8 cellular contexts compared by ENCODE assay signal in genomic region chr13:66618702-66619101, GRCh38.
A peak's percentile ranks its signal among the peaks of the same experiment; 100 is the strongest.
DNase-seq lines count a peak whose midpoint lies in the region; ATAC-seq and TF ChIP-seq lines count a peak whose summit lies in the region.

No MANE protein-coding gene starts in this region.

- POLR2A ChIA-PET in PC-3 (lab: Charles Lee; ENCODE audit: unreplicated experiment), result interaction anchor here (0.6 kb wide), 1 partner anchor 112 kb away, joined by 6 read pairs; no protein-coding TSS in a partner anchor
- POLR2A ChIA-PET in activated CD4-positive, alpha-beta T cell treated with anti-CD3 and anti-CD28 coated beads for 36 hours (lab: Charles Lee), result no interaction called here

- peaks cover 10% of the 10 kb centered on the region for H3K9me3 Mint-ChIP-seq in GM23338
- peaks cover 2% of the 10 kb centered on the region for H3K9me3 Mint-ChIP-seq in activated CD4-positive, alpha-beta T cell treated with anti-CD3 and anti-CD28 coated beads for 36 hours (ENCODE audit: low read depth)

- no peaks in the 10 kb centered on the region for H3K4me1 Mint-ChIP-seq in GM23338
- H3K4me1 Mint-ChIP-seq in activated CD4-positive, alpha-beta T cell treated with anti-CD3 and anti-CD28 coated beads for 36 hours, result no peaks in the 10 kb centered on the region

- H4K20me1 ChIP-seq in GM23338 (replicated peaks; ENCODE audit: insufficient read depth) (no peaks in the 10 kb centered on the region), PC-3 (ENCODE audit: low read length) (no peaks in the 10 kb centered on the region)

- H3K79me2 ChIP-seq in GM23338 (replicated peaks; ENCODE audit: insufficient read depth) (no peaks in the 10 kb centered on the region), PC-3 (ENCODE audit: low read length) (no peaks in the 10 kb centered on the region)

- peak; percentile 43 for DNase-seq in AG08395 (ENCODE audit: low spot score)
- peak; percentile 55 for DNase-seq in GM23338 (ENCODE audit: low spot score)
- DNase-seq in PC-3, result peak; percentile 50
- DNase-seq in glomerular endothelial cell (ENCODE audit: extremely low read depth, low read depth, low spot score), result peak; percentile 42
- DNase-seq in NCI-H524 treated with DMSO at 0.1 percent for 48 hours (lab: John Stamatoyannopoulos, UW), result no peak
- no peak for DNase-seq in activated CD4-positive, alpha-beta T cell treated with anti-CD3 and anti-CD28 coated beads for 36 hours
- DNase-seq in NCI-H187 treated with DMSO at 0.1 percent for 48 hours (lab: John Stamatoyannopoulos, UW), result no peak

- TF ChIP-seq CTCF in GM23338 (conservative IDR thresholded peaks at IDR 0.05; ENCODE audit: low read depth in 2 of 2), result no peak; a peak in 2 of 4 replicates
- TF ChIP-seq CTCF in PC-3 (conservative IDR thresholded peaks at IDR 0.05; ENCODE audit: low read depth, low read length), result peak; percentile 46

- no peaks in the 10 kb centered on the region for H3K9me2 ChIP-seq in GM23338 (ENCODE audit: insufficient read depth)
- no peaks in the 10 kb centered on the region for H3K9me2 ChIP-seq in PC-3 (replicated peaks; ENCODE audit: low read length)

- no TSS peak for BruUV-seq in PC-3 (replicated peaks; lab: Mats Ljungman, UMichigan)

- H3K36me3 Mint-ChIP-seq in GM23338 (ENCODE audit: low read depth), result peaks cover 17% of the 10 kb centered on the region
- no peaks in the 10 kb centered on the region for H3K36me3 Mint-ChIP-seq in activated CD4-positive, alpha-beta T cell treated with anti-CD3 and anti-CD28 coated beads for 36 hours (ENCODE audit: low read depth)

- intact Hi-C loops in PC-3 (cut with micrococcal nuclease), result loop anchor here (5.0 kb wide), 2 partner anchors 69 to 604 kb away; no protein-coding TSS in a partner anchor
- intact Hi-C loops in activated CD4-positive, alpha-beta T cell treated with anti-CD3 and anti-CD28 coated beads for 36 hours (cut with DNase I, micrococcal nuclease), result loop anchor here in 1 of 2 experiments (5.0 kb wide), 1 partner anchor 604 kb away; no protein-coding TSS in a partner anchor

- H3F3A ChIP-seq in GM23338 (replicated peaks; ENCODE audit: low read depth) (no peaks in the 10 kb centered on the region), PC-3 (ENCODE audit: low read length, unreplicated experiment) (no peaks in the 10 kb centered on the region)

- H3K27ac ChIP-seq in GM23338 (ENCODE audit: low read depth), result no peak overlapping the region
- no peak overlapping the region for H3K27ac ChIP-seq in PC-3 (ENCODE audit: low read length)

- ATAC-seq in GM23338 (no peak), PC-3 (peak; percentile 73), HG02610 (IDR thresholded peaks at IDR 0.05; ENCODE audit: unreplicated experiment) (no peak)
- no peak for ATAC-seq in activated CD4-positive, alpha-beta T cell treated with anti-CD3 and anti-CD28 coated beads for 36 hours

- H3K4me2 ChIP-seq in GM23338, result no peak overlapping the region
- H3K4me2 ChIP-seq in PC-3 (ENCODE audit: low read length), result no peak overlapping the region

- no peak overlapping the region for H3K4me3 Mint-ChIP-seq in GM23338
- H3K4me3 Mint-ChIP-seq in activated CD4-positive, alpha-beta T cell treated with anti-CD3 and anti-CD28 coated beads for 36 hours, result no peak overlapping the region

- no peaks in the 10 kb centered on the region for H3K4me1 ChIP-seq in GM23338 (ENCODE audit: insufficient read depth)
- no peaks in the 10 kb centered on the region for H3K4me1 ChIP-seq in PC-3 (ENCODE audit: insufficient read depth, low read length)

- H3K4me3 ChIP-seq in GM23338 (no peak overlapping the region), PC-3 (ENCODE audit: low read length) (no peak overlapping the region)

- H3K9me3 ChIP-seq in PC-3 (ENCODE audit: low read length), result no peaks in the 10 kb centered on the region

- CTCF ChIA-PET in PC-3 (lab: Charles Lee), result interaction anchor here (0.5 to 1.0 kb wide), 3 partner anchors 37 to 652 kb away, joined by 3 to 5 read pairs (median 3); no protein-coding TSS in a partner anchor
- CTCF ChIA-PET in activated CD4-positive, alpha-beta T cell treated with anti-CD3 and anti-CD28 coated beads for 36 hours (lab: Charles Lee), result interaction anchor here (0.6 kb wide), 1 partner anchor 240 kb away, joined by 3 read pairs; no protein-coding TSS in a partner anchor

- no peak overlapping the region for H3K27ac Mint-ChIP-seq in GM23338
- H3K27ac Mint-ChIP-seq in activated CD4-positive, alpha-beta T cell treated with anti-CD3 and anti-CD28 coated beads for 36 hours, result no peak overlapping the region

- H2AFZ ChIP-seq in GM23338 (no peak overlapping the region), PC-3 (ENCODE audit: low read length) (no peak overlapping the region)

- H3K27me3 ChIP-seq in GM23338 (ENCODE audit: insufficient read depth) (no peaks in the 10 kb centered on the region), PC-3 (ENCODE audit: low read length) (no peaks in the 10 kb centered on the region)

- H3K36me3 ChIP-seq in GM23338 (ENCODE audit: insufficient read depth) (no peaks in the 10 kb centered on the region), PC-3 (ENCODE audit: low read depth, low read length) (no peaks in the 10 kb centered on the region)

- H3K27me3 Mint-ChIP-seq in GM23338 (ENCODE audit: insufficient read depth, low read depth, poor library complexity), result peaks cover 3% of the 10 kb centered on the region
- no peaks in the 10 kb centered on the region for H3K27me3 Mint-ChIP-seq in activated CD4-positive, alpha-beta T cell treated with anti-CD3 and anti-CD28 coated beads for 36 hours

- H3K9ac ChIP-seq in PC-3 (ENCODE audit: low read length), result no peak overlapping the region

TF ChIP-seq in GM23338, 12 proteins besides CTCF, POLR2A, EP300 and RAD21:
- TF ChIP-seq ZNF331 (CRISPR knock-in tag; IDR thresholded peaks at IDR 0.05; ENCODE audit: low read depth) (no peak), POLR2AphosphoS5 (IDR thresholded peaks at IDR 0.05; ENCODE audit: low read depth) (no peak), EZH2phosphoT487 (IDR thresholded peaks at IDR 0.05; ENCODE audit: unreplicated experiment) (no peak), EZH2 (IDR thresholded peaks at IDR 0.05; ENCODE audit: low read depth, unreplicated experiment) (no peak), JUNB (IDR thresholded peaks at IDR 0.05; ENCODE audit: unreplicated experiment) (no peak)

Comparison
In these comparisons a context has a peak if more than half of its experiments do, and no peak if none do; other contexts are left out.
1. DNase-seq: peak in AG08395 (single experiment), GM23338 (single experiment), PC-3 (single experiment) and glomerular endothelial cell (single experiment); none in NCI-H524 treated with DMSO at 0.1 percent for 48 hours (single experiment), activated CD4-positive, alpha-beta T cell treated with anti-CD3 and anti-CD28 coated beads for 36 hours (single experiment) and NCI-H187 treated with DMSO at 0.1 percent for 48 hours (single experiment).